8 cellular contexts compared by ENCODE assay signal in the genomic region with DNA sequence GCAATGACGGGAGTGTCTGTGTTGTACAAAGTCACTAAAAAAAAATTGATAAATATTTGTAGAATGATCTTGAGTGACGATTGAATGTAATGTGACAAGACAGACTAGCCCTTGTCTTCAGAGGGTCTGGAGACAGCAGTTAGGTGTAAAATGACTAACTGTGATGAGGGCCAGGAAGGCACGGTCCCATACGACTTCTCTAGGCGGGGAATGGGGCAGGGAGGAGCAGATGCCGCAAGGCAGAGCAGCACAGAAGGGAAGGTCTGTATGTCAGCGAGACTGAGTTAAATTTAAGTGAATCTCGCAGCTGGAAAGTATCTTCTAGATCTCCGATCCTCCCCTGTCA. TPM values are rescaled to one million over a fixed set of nuclear protein-coding genes. Genes with fewer than 3 reads are reported as not detected.
DNase-seq lines count a peak whose midpoint lies in the region; ATAC-seq and TF ChIP-seq lines count a peak whose summit lies in the region.

No MANE protein-coding gene starts in this region.

- H3K27me3 ChIP-seq in Panc1 (ENCODE audit: control insufficient read depth, insufficient read depth, low read length) (no peaks in the 10 kb centered on the region), fibroblast of lung (ENCODE audit: control insufficient read depth, insufficient read depth, low read length) (no peaks in the 10 kb centered on the region), ovary (no peaks in the 10 kb centered on the region)

- H3K9ac ChIP-seq in fibroblast of lung (ENCODE audit: insufficient read depth, low read length) = peak overlapping the region; percentile 69

- TF ChIP-seq POLR2A in ovary (IDR thresholded peaks at IDR 0.05) = no peak

- BruUV-seq in Panc1 (replicated peaks; lab: Mats Ljungman, UMichigan) = no TSS peak

- in situ Hi-C loops in Panc1 (cut with HindIII; ENCODE audit: low pct_unique_long_range_greater_than_20kb, low sequenced_read_pairs) = no loop called here

- CTCF ChIA-PET in Panc1 (lab: Charles Lee) = no interaction called here

- TF ChIP-seq EP300 in ovary (IDR thresholded peaks at IDR 0.05) = no peak

- H3K27ac ChIP-seq in Panc1 (ENCODE audit: low read length) (peak overlapping the region; percentile 91), fibroblast of lung (ENCODE audit: insufficient read depth, low read length) (peak overlapping the region; percentile 86), ovary (no peak overlapping the region)

- peak overlapping the region; percentile 63 to 83 for H3K4me3 ChIP-seq in Panc1 (ENCODE audit: low read depth in 2 of 2, low read length in 2 of 2)
- H3K4me3 ChIP-seq in fibroblast of lung (replicated peaks in 1 of 4; ENCODE audit: control extremely low read depth in 1 of 4, insufficient read depth in 1 of 4, low read depth in 3 of 4, low read length in 4 of 4) = peak overlapping the region; percentile 74 to 82 (median 76)
- H3K4me3 ChIP-seq in ovary = peak overlapping the region; percentile 57

- POLR2A ChIA-PET in Panc1 (lab: Charles Lee) = no interaction called here

- intact Hi-C loops in Panc1 (cut with micrococcal nuclease; ENCODE audit: unreplicated experiment) (no loop called here), ovary (cut with DNase I) (no loop called here)

- H2AFZ ChIP-seq in fibroblast of lung (ENCODE audit: low read length) = peak overlapping the region; percentile 56

- peaks cover 19% of the 10 kb centered on the region for H3K79me2 ChIP-seq in fibroblast of lung (ENCODE audit: control insufficient read depth, insufficient read depth, low read length)

- TF ChIP-seq CTCF in Panc1 (IDR thresholded peaks at IDR 0.05) (no peak), fibroblast of lung (conservative IDR thresholded peaks at IDR 0.05 in 1 of 2, IDR thresholded peaks at IDR 0.05 in 1 of 2; ENCODE audit: low read depth in 1 of 2, low read length in 2 of 2) (no peak), ovary (IDR thresholded peaks at IDR 0.05) (no peak)

- H4K20me1 ChIP-seq in fibroblast of lung (ENCODE audit: control insufficient read depth, extremely low read depth, insufficient read depth, low read length) = no peaks in the 10 kb centered on the region

- WGBS in ovary, 3 donors = 1% methylated on average over 9 of the region's 9 CpGs

- peak overlapping the region; percentile 82 for H3K4me2 ChIP-seq in fibroblast of lung (ENCODE audit: extremely low read depth, insufficient read depth, low read length)

- H3K4me1 ChIP-seq in Panc1 (ENCODE audit: control insufficient read depth, insufficient read depth, low read length) = peaks cover 5% of the 10 kb centered on the region; the same call in 1 of the 2 replicates
- H3K4me1 ChIP-seq in fibroblast of lung (ENCODE audit: control insufficient read depth, extremely low read depth, insufficient read depth, low read length) = no peaks in the 10 kb centered on the region
- H3K4me1 ChIP-seq in ovary (ENCODE audit: insufficient read depth) = no peaks in the 10 kb centered on the region

- peaks cover 26% of the 10 kb centered on the region for H3K36me3 ChIP-seq in Panc1 (ENCODE audit: control insufficient read depth, insufficient read depth, low read length)
- no peaks in the 10 kb centered on the region for H3K36me3 ChIP-seq in fibroblast of lung (ENCODE audit: control insufficient read depth, insufficient read depth, low read length)
- H3K36me3 ChIP-seq in ovary = no peaks in the 10 kb centered on the region

- no peaks in the 10 kb centered on the region for H3K9me3 ChIP-seq in Panc1 (ENCODE audit: control insufficient read depth, insufficient read depth, low read depth, low read length)
- no peaks in the 10 kb centered on the region for H3K9me3 ChIP-seq in fibroblast of lung (ENCODE audit: control insufficient read depth, insufficient read depth, low read depth, low read length)
- no peaks in the 10 kb centered on the region for H3K9me3 ChIP-seq in ovary

- ATAC-seq in GM18870 (IDR thresholded peaks at IDR 0.05; ENCODE audit: unreplicated experiment) (peak; percentile 42), HG02763 (IDR thresholded peaks at IDR 0.05; ENCODE audit: unreplicated experiment) (peak; percentile 36), Panc1 (peak; percentile 70)

- DNase-seq in Panc1 (ENCODE audit: low read depth, low spot score) (no peak), fibroblast of lung (ENCODE audit: low read depth in 2 of 2) (no peak), ovary (no peak), HuH-7 (ENCODE audit: low spot score) (no peak)
- no peak for DNase-seq in stimulated activated CD4-positive, alpha-beta T cell treated with anti-CD3 and anti-CD28 coated beads, Interleukin-15, amount 100 ng/mL, for 24 hours
- DNase-seq in activated CD4-positive, alpha-beta T cell treated with anti-CD3 and anti-CD28 coated beads for 4 hours = no peak

RNA-seq across cellular contexts. Expression of gene CENPE, which starts 0.4 kb away (rescaled TPM):
- total RNA-seq in Panc1 (2021; ENCODE audit: unreplicated experiment) = 25.2 TPM
- polyA plus RNA-seq in Panc1 (2012; ENCODE audit: insufficient read length) = 3.9 TPM
- total RNA-seq in fibroblast of lung = 1.5 and 8.6 TPM in 2 replicates
- polyA plus RNA-seq in fibroblast of lung = 4.1 and 10.1 TPM in 2 replicates
- 4.2 and 8.3 TPM in 2 replicates for polyA plus RNA-seq in fibroblast of lung (2012)
- polyA minus RNA-seq in fibroblast of lung (ENCODE audit: low replicate concordance) = 0.04 TPM in 2 replicates
- total RNA-seq in ovary = 1 to 10 TPM in 3 of 7 donors, under 1 TPM in 4; 0.23 to 2.5 (median 0.68) TPM
- under 1 TPM; 0.28 to 0.60 TPM for polyA plus RNA-seq in ovary

Comparison
In these comparisons a context has a peak if more than half of its experiments do, and no peak if none do; other contexts are left out.
1. H3K27ac ChIP-seq: peak in Panc1 (single experiment) and fibroblast of lung (single experiment); none in ovary (0 of 2).
2. Peak in every context shown above with its lines, with median percentiles within 50 percentile points of each other: ATAC-seq and H3K4me3 ChIP-seq.